In genomic region chr2:186588940-186589732, GRCh38 we compare ENCODE assay signal across 8 cellular contexts. TPM values are rescaled to one million over a fixed set of nuclear protein-coding genes. Genes with fewer than 3 reads are reported as not detected.
DNase-seq lines count a peak whose midpoint lies in the region; ATAC-seq, FAIRE-seq and TF ChIP-seq lines count a peak whose summit lies in the region.

No MANE protein-coding gene starts in this region.

- peaks cover 6 to 7% of the 10 kb centered on the region in 2 donors for H3K36me3 Mint-ChIP-seq in activated naive CD4-positive, alpha-beta T cell treated with anti-CD3 and anti-CD28 coated beads, Interleukin-2, amount 50 U/mL, for 72 hours

- H2AFZ ChIP-seq in ACC112 (ENCODE audit: low read length, unreplicated experiment): peak overlapping the region; percentile 96

- no peaks in the 10 kb centered on the region for H3K27me3 ChIP-seq in ACC112 (ENCODE audit: insufficient read depth, low read length)
- H3K27me3 ChIP-seq in stomach smooth muscle (ENCODE audit: control insufficient read depth in 1 of 2, insufficient read depth in 2 of 2, low read length in 2 of 2): no peaks in the 10 kb centered on the region

- H3K36me3 ChIP-seq in ACC112 (ENCODE audit: insufficient read depth, low read length) (no peaks in the 10 kb centered on the region), stomach smooth muscle (ENCODE audit: control insufficient read depth in 2 of 2, insufficient read depth in 2 of 2, low read length in 2 of 2) (no peaks in the 10 kb centered on the region)

- peak overlapping the region; percentile 89 to 98 for H3K9ac ChIP-seq in stomach smooth muscle (ENCODE audit: low read length in 2 of 2)

- H3K4me1 ChIP-seq in ACC112 (ENCODE audit: control insufficient read depth, insufficient read depth, low read length, unreplicated experiment): peaks cover 21% of the 10 kb centered on the region
- H3K4me1 ChIP-seq in stomach smooth muscle (ENCODE audit: control insufficient read depth, insufficient read depth, low read length): peaks cover 7% of the 10 kb centered on the region

- H3K4me3 ChIP-seq in ACC112 (ENCODE audit: low read depth, low read length) (peak overlapping the region; percentile 83), stomach smooth muscle (ENCODE audit: low read length in 2 of 2) (peak overlapping the region; percentile 91 to 99)

- H3K27ac ChIP-seq in ACC112 (ENCODE audit: low read depth, low read length) (peak overlapping the region; percentile 84), stomach smooth muscle (ENCODE audit: low read length) (peak overlapping the region; percentile 83)

- H3K9me3 ChIP-seq in stomach smooth muscle (ENCODE audit: control insufficient read depth in 2 of 2, low read length in 2 of 2): no peaks in the 10 kb centered on the region

- TF ChIP-seq POLR2A in H54 (IDR thresholded peaks at IDR 0.05; ENCODE audit: low read depth, low read length): no peak

- DNase-seq in H54 (ENCODE audit: insufficient read length, low spot score): no peak
- DNase-seq in activated naive CD4-positive, alpha-beta T cell treated with anti-CD3 and anti-CD28 coated beads, Interleukin-2, amount 50 U/mL, for 72 hours (ENCODE audit: low spot score in 2 of 2): no peak
- DNase-seq in inferior parietal cortex (ENCODE audit: extremely low spot score): peak; percentile 50
- DNase-seq in ACHN: no peak
- DNase-seq in stimulated activated CD4-positive, alpha-beta T cell treated with anti-CD3 and anti-CD28 coated beads, Interleukin-4, amount 100 ng/mL, for 24 hours: no peak

- H3K9me3 Mint-ChIP-seq in activated naive CD4-positive, alpha-beta T cell treated with anti-CD3 and anti-CD28 coated beads, Interleukin-2, amount 50 U/mL, for 72 hours: no peaks in the 10 kb centered on the region

- no peak for ATAC-seq in activated naive CD4-positive, alpha-beta T cell treated with anti-CD3 and anti-CD28 coated beads, Interleukin-2, amount 50 U/mL, for 72 hours
- no peak for ATAC-seq in HG03039 (IDR thresholded peaks at IDR 0.05; ENCODE audit: unreplicated experiment)

- peak; percentile 30 for FAIRE-seq in H54 (lab: Jason Lieb, UNC)

- in situ Hi-C loops in ACHN (cut with HindIII; ENCODE audit: low pct_ligation_motif_present, low pct_unique_long_range_greater_than_20kb, low sequenced_read_pairs): no loop called here

- H3K79me2 ChIP-seq in ACC112 (ENCODE audit: control insufficient read depth, insufficient read depth, low read length, unreplicated experiment): peaks cover 39% of the 10 kb centered on the region

- peak overlapping the region; percentile 77 to 89 for H3K27ac Mint-ChIP-seq in activated naive CD4-positive, alpha-beta T cell treated with anti-CD3 and anti-CD28 coated beads, Interleukin-2, amount 50 U/mL, for 72 hours

RNA-seq across cellular contexts. Expression of gene ITGAV, which starts 0.7 kb away (rescaled TPM):
- 10 to 100 TPM in 1 of 2 donors, 1 to 10 TPM in 1; 8.7 to 10.9 TPM for total RNA-seq in activated naive CD4-positive, alpha-beta T cell treated with anti-CD3 and anti-CD28 coated beads, Interleukin-2, amount 50 U/mL, for 72 hours
